In the genomic region with DNA sequence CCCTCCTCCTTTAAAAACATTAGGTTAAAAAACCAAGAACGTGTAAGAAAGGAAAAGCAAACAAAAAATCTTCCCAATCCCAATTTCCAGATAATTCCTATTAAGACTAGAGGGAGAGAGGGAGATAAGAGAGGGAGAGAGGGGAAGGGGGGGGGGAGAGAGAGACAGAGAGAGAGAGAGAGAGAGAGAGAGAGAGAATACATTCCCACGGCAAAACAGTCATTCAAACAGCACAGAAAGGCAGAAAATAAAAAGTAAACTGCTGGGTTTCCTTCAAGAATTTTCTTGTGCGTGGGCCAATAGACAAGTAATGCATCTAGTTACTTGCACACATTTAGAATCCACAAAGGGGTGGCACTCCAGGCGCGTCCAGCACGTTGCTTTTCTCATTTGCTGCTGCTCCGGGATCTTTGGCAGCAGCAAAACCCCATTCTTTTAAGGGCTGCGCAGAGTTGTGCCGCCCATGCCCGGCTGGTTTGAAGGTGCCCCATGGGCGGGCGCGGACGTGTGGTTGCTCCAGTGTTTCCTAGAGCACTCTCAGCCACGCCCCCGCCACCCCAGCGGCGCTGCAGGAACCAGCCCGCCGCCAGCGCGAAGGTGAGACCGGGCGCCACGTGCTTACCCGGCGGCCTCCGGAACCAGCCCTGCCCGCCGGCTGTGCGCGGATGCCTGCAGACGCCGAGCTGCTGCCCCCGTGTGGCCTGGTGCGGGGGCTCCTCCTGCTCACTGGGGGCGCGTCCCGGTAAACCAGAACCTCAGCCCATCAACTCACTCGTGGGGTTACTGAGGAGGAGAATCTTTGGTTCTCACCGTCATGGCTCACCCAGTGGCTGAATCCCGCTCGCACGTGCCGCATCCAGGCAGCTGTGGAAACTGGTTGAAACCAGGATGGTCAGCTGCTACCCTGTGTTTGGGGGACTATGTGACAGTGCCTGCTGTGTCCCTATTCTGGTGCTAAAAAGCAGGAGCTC, we compare ENCODE assay signal across 8 cellular contexts. TPM values are rescaled to one million over a fixed set of nuclear protein-coding genes. Genes with fewer than 3 reads are reported as not detected.
DNase-seq lines count a peak whose midpoint lies in the region; ATAC-seq and TF ChIP-seq lines count a peak whose summit lies in the region.

No MANE protein-coding gene starts in this region.

- H3K36me3 ChIP-seq in lung (ENCODE audit: control insufficient read depth in 2 of 2, insufficient read depth in 2 of 2, low read length in 2 of 2): no peaks in the 10 kb centered on the region

- WGBS in lung, 2 donors: 3% methylated on average over 45 of the region's 45 CpGs

- no peak overlapping the region for H3K27ac ChIP-seq in lung (ENCODE audit: low read depth in 1 of 2, low read length in 1 of 2)

- H3K4me3 ChIP-seq in AG04449 (ENCODE audit: low read depth, low read length): peak overlapping the region; percentile 42
- no peak overlapping the region for H3K4me3 ChIP-seq in lung

- H3K4me1 ChIP-seq in lung (ENCODE audit: control insufficient read depth in 2 of 2, insufficient read depth in 2 of 2, low read length in 2 of 2): peaks cover 0 to 3% of the 10 kb centered on the region in 2 donors

- ATAC-seq in GM18519 (IDR thresholded peaks at IDR 0.05; ENCODE audit: low FRiP score, unreplicated experiment) (peak; percentile 81), HG03066 (IDR thresholded peaks at IDR 0.05; ENCODE audit: low read depth, unreplicated experiment) (peak; percentile 93), lung (ENCODE audit: insufficient read depth, low FRiP score) (peak; percentile 90)

- POLR2A ChIA-PET in AG04449 (lab: Yijun Ruan, JAX): no interaction called here

- DNase-seq in AG04449 (ENCODE audit: low read depth, low spot score): no peak
- peak; percentile 88 for DNase-seq in NCI-H345 (lab: John Stamatoyannopoulos, UW)
- peak; percentile 52 to 66 for DNase-seq in activated CD4-positive, alpha-beta T cell treated with anti-CD3 and anti-CD28 coated beads, Interleukin-2, amount 50 U/mL, for 4 hours
- DNase-seq in dermis blood vessel endothelial cell: peak; percentile 81
- peak; percentile 61 for DNase-seq in lung (ENCODE audit: low spot score)
- peak; percentile 73 to 74 for DNase-seq in stimulated activated CD8-positive, alpha-beta memory T cell treated with anti-CD3 and anti-CD28 coated beads, Interleukin-15, amount 100 ng/mL, for 48 hours (ENCODE audit: low read depth in 2 of 2)

- H3K27me3 ChIP-seq in lung (ENCODE audit: control insufficient read depth, insufficient read depth): no peaks in the 10 kb centered on the region

- CTCF ChIA-PET in AG04449 (lab: Yijun Ruan, JAX): interaction anchor here (0.6 to 4.2 kb wide), 19 partner anchors 8 to 578 kb away, joined by 3 to 27 read pairs (median 3); a partner anchor contains a TSS

- TF ChIP-seq CTCF in AG04449 (IDR thresholded peaks at IDR 0.05; ENCODE audit: insufficient read depth, low read length, missing control alignments) (peak; percentile 94), lung (IDR thresholded peaks at IDR 0.05; ENCODE audit: control extremely low read depth, extremely low read depth) (peak; percentile 27)

- H3K9me3 ChIP-seq in lung (ENCODE audit: control insufficient read depth in 2 of 2, insufficient read depth in 1 of 2, low read length in 1 of 2): peaks cover 0 to 7% of the 10 kb centered on the region in 2 donors

RNA-seq across cellular contexts. Expression of a gene that starts 44.6 kb away (rescaled TPM):
- total RNA-seq in dermis blood vessel endothelial cell (11.7 and 39.3 TPM in 2 replicates), lung (10 to 100 TPM in 1 of 2 donors, 1 to 10 TPM in 1; 6.6 to 10.2 TPM)
- polyA plus RNA-seq in lung: 10 to 100 TPM in 1 of 2 donors, 1 to 10 TPM in 1; 3.1 to 18.1 TPM

RNA-seq across cellular contexts. Expression of a gene that starts 48.6 kb away (rescaled TPM):
- total RNA-seq in dermis blood vessel endothelial cell: 0.28 TPM in 1 of 2 replicates, not detected in the other
- total RNA-seq in lung: not detected
- not detected for polyA plus RNA-seq in lung
